Comparison of ENCODE assay signal across 18 cellular contexts in genomic region chr1:151916959-151917358, GRCh38.
A peak's percentile ranks its signal among the peaks of the same experiment; 100 is the strongest.
DNase-seq lines count a peak whose midpoint lies in the region; TF ChIP-seq lines count a peak whose summit lies in the region.
"Had no signal": no experiment of that assay in that cellular context is flagged by ENCODE, and none has a peak within 500 bp of the region (broad histone marks: within the 10 kb centered on the region; RNA-seq: fewer than 3 reads in every experiment).

No MANE protein-coding gene starts in this region.

- H3K36me3 ChIP-seq in WERI-Rb-1, result no peaks in the 10 kb centered on the region

- peaks cover 73% of the 10 kb centered on the region for H3K27me3 ChIP-seq in WERI-Rb-1 (ENCODE audit: insufficient read depth, low read depth, severe bottlenecking)

- TF ChIP-seq CTCF in NB4 (IDR thresholded peaks at IDR 0.05; ENCODE audit: low read depth, low read length) (no peak), WERI-Rb-1 (IDR thresholded peaks at IDR 0.05; ENCODE audit: low read depth, low read length) (no peak)

- DNase-seq in NOMO-1 (lab: John Stamatoyannopoulos, UW; ENCODE audit: unreplicated experiment in 2 of 2), result peak; percentile 30 to 31
- DNase-seq in NOMO-1 treated with dmso at 0.1 percent for 144 hours (lab: John Stamatoyannopoulos, UW; ENCODE audit: unreplicated experiment), result no peak
- DNase-seq in NB4 (ENCODE audit: low read depth), result peak; percentile 26
- DNase-seq in OCI-M1 (lab: John Stamatoyannopoulos, UW), result peak; percentile 39
- DNase-seq in WERI-Rb-1, result no peak
- DNase-seq in NCI-H128 (lab: John Stamatoyannopoulos, UW; ENCODE audit: unreplicated experiment), result no peak
- no peak for DNase-seq in C1 segment of cervical spinal cord (lab: John Stamatoyannopoulos, UW)
- DNase-seq: 8988T; Caco-2; CD4-positive, CD25-positive, alpha-beta regulatory T cell; CD8-positive, alpha-beta T cell; DMS153; DMS79; EL; GDM1; H9 had no signal

- TF ChIP-seq POLR2A in NB4 (IDR thresholded peaks at IDR 0.05; ENCODE audit: extremely low read depth, insufficient read length), result no peak

- H3K9me3 ChIP-seq in WERI-Rb-1 (ENCODE audit: severe bottlenecking), result peaks cover 7% of the 10 kb centered on the region

- H3K4me3 ChIP-seq in NB4 (ENCODE audit: low read depth, low read length) (no peak overlapping the region), WERI-Rb-1 (ENCODE audit: low read depth, low read length) (no peak overlapping the region)
- H3K4me3 ChIP-seq: GM23338 had no signal

- H3K27ac ChIP-seq in WERI-Rb-1, result no peak overlapping the region
- H3K27ac ChIP-seq: C4-2B had no signal

Comparison
In these comparisons a context has a peak if more than half of its experiments do, and no peak if none do; other contexts are left out.
1. DNase-seq: peak in NOMO-1 (2 of 2), NB4 (single experiment) and OCI-M1 (single experiment); none in NOMO-1 treated with dmso at 0.1 percent for 144 hours (single experiment), WERI-Rb-1 (single experiment), NCI-H128 (single experiment) and C1 segment of cervical spinal cord (0 of 14).